ENCODE assay signal across 8 cellular contexts in the genomic region with DNA sequence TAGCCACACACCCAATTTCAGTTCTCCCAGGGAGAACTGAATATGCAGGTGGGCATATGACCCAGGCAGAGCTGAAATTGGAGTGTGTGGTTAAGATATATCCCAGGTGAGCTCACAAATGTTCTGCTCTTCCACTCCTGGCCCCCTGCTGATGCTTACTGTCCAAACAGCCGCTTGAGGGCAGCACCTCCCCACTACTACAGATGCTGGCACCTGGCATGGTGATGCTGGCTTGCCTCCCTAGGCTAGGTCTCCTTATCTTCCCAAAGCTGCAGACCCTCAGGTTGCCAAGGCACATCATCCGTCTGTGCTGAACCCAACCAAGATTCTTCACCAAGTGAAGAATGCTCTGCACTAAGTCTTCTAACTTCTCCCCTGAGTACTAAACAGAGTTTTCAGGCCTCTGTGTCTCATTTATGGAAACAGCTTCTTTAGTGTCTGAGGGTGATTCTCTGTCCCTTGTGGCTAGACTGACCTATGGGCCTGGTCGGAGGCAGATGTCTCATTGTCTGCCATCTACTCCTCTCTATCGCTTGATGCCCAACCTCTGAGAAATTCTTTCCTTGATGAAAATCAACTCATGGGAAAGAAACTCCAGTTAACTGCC. TPM values are rescaled to one million over a fixed set of nuclear protein-coding genes. Genes with fewer than 3 reads are reported as not detected.
DNase-seq lines count a peak whose midpoint lies in the region; ATAC-seq and TF ChIP-seq lines count a peak whose summit lies in the region.

No MANE protein-coding gene starts in this region.

- H3K4me3 ChIP-seq in GM12864 (ENCODE audit: low read depth, low read length), result no peak overlapping the region

- intact Hi-C loops in left colon (cut with DNase I, micrococcal nuclease), result loop anchor here in 1 of 2 donors (2.0 to 10.0 kb wide), 2 partner anchors 531 to 745 kb away; no protein-coding TSS in a partner anchor

- DNase-seq in GM12864 (ENCODE audit: low read depth), result peak; percentile 10
- DNase-seq in NCI-H446 (lab: John Stamatoyannopoulos, UW), result peak; percentile 76 to 86
- DNase-seq in activated CD4-positive, alpha-beta T cell treated with anti-CD3 and anti-CD28 coated beads for 24 hours (ENCODE audit: low read depth in 2 of 2), result peak; percentile 51 to 54
- DNase-seq in cerebellar cortex (ENCODE audit: low spot score), result peak; percentile 79
- peak; percentile 66 to 86 for DNase-seq in left colon
- DNase-seq in stimulated activated CD4-positive, alpha-beta T cell treated with anti-CD3 and anti-CD28 coated beads, Interleukin-4, amount 100 ng/mL, for 4 hours, result peak; percentile 55 to 68

- TF ChIP-seq CTCF in GM12864 (IDR thresholded peaks at IDR 0.05; ENCODE audit: low read depth, low read length, missing control alignments), result peak; percentile 82

- ATAC-seq in HG02973 (IDR thresholded peaks at IDR 0.05; ENCODE audit: unreplicated experiment) (peak; percentile 60), left colon (peak; percentile 96), GM21447 (IDR thresholded peaks at IDR 0.05; ENCODE audit: unreplicated experiment) (no peak)

RNA-seq across cellular contexts. Expression of a gene that starts 27.2 kb away (rescaled TPM):
- under 1 TPM in 1 of 2 donors, not detected in 1; 0.24 TPM for total RNA-seq in left colon

RNA-seq across cellular contexts. Expression of a gene that starts 59.8 kb away (rescaled TPM):
- total RNA-seq in left colon, result under 1 TPM; 0.67 to 0.70 TPM

Comparison
In these comparisons a context has a peak if more than half of its experiments do, and no peak if none do; other contexts are left out.
1. DNase-seq: peak in every context shown above with its lines; median percentile 81 in NCI-H446; 79 in cerebellar cortex; 76 in left colon; 62 in stimulated activated CD4-positive, alpha-beta T cell treated with anti-CD3 and anti-CD28 coated beads, Interleukin-4, amount 100 ng/mL, for 4 hours; 52 in activated CD4-positive, alpha-beta T cell treated with anti-CD3 and anti-CD28 coated beads for 24 hours; 10 in GM12864.